Comparison of ENCODE assay signal across 14 cellular contexts in genomic region chr20:63475209-63475608, GRCh38. TPM values are rescaled to one million over a fixed set of nuclear protein-coding genes. Genes with fewer than 3 reads are reported as not detected.
DNase-seq lines count a peak whose midpoint lies in the region; ATAC-seq, FAIRE-seq and TF ChIP-seq lines count a peak whose summit lies in the region.
"Had no signal": no experiment of that assay in that cellular context is flagged by ENCODE, and none has a peak within 500 bp of the region (broad histone marks: within the 10 kb centered on the region; RNA-seq: fewer than 3 reads in every experiment).

No MANE protein-coding gene starts in this region.

- ATAC-seq in HepG2 (peak; percentile 27), right lobe of liver (no peak), GM19452 (IDR thresholded peaks at IDR 0.05; ENCODE audit: unreplicated experiment) (no peak)
- ATAC-seq in stimulated activated effector memory CD8-positive, alpha-beta T cell treated with anti-CD3 and anti-CD28 coated beads, Interleukin-12 subunit alpha, Interleukin-12 subunit beta, amount 100 ng/mL, for 72 hours, result peak; percentile 14

- H3K9me3 Mint-ChIP-seq in stimulated activated effector memory CD8-positive, alpha-beta T cell treated with anti-CD3 and anti-CD28 coated beads, Interleukin-12 subunit alpha, Interleukin-12 subunit beta, amount 100 ng/mL, for 72 hours, result no peaks in the 10 kb centered on the region
- H3K9me3 Mint-ChIP-seq: CD4-positive, CD25-positive, alpha-beta regulatory T cell; central memory CD8-positive, alpha-beta T cell; naive thymus-derived CD8-positive, alpha-beta T cell had no signal

- H3K4me3 Mint-ChIP-seq in stimulated activated effector memory CD8-positive, alpha-beta T cell treated with anti-CD3 and anti-CD28 coated beads, Interleukin-12 subunit alpha, Interleukin-12 subunit beta, amount 100 ng/mL, for 72 hours, result no peak overlapping the region
- H3K4me3 Mint-ChIP-seq: CD4-positive, CD25-positive, alpha-beta regulatory T cell; central memory CD8-positive, alpha-beta T cell had no signal

- no peak overlapping the region for H3K4me2 ChIP-seq in HepG2 (ENCODE audit: low read depth, low read length)

- H3K36me3 Mint-ChIP-seq in stimulated activated effector memory CD8-positive, alpha-beta T cell treated with anti-CD3 and anti-CD28 coated beads, Interleukin-12 subunit alpha, Interleukin-12 subunit beta, amount 100 ng/mL, for 72 hours, result no peaks in the 10 kb centered on the region
- H3K36me3 Mint-ChIP-seq: CD4-positive, CD25-positive, alpha-beta regulatory T cell; naive thymus-derived CD8-positive, alpha-beta T cell had no signal

- TF ChIP-seq POLR2A in HepG2 (IDR thresholded peaks at IDR 0.05; ENCODE audit: insufficient read depth in 1 of 2, low read depth in 2 of 2, low read length in 2 of 2), result no peak
- no peak for TF ChIP-seq POLR2A in right lobe of liver (IDR thresholded peaks at IDR 0.05)

- CTCF ChIA-PET in HepG2 (lab: Yijun Ruan, JAX; ENCODE audit: low intra/inter-chr PET ratio, low total read pairs) (no interaction called here), RWPE1 (lab: Yijun Ruan, JAX) (interaction anchor here (0.5 kb wide), 1 partner anchor 166 kb away, joined by 3 read pairs; no protein-coding TSS in a partner anchor)

- H3K9ac ChIP-seq in HepG2 (ENCODE audit: insufficient read depth, low read depth, low read length), result no peak overlapping the region

- no peak for TF ChIP-seq EP300 in HepG2 (IDR thresholded peaks at IDR 0.05; ENCODE audit: low read depth in 2 of 2, low read length in 2 of 2)
- TF ChIP-seq EP300 in HepG2 (CRISPR knock-in tag; IDR thresholded peaks at IDR 0.05; ENCODE audit: borderline replicate concordance), result no peak

- no peaks in the 10 kb centered on the region for H3K36me3 ChIP-seq in HepG2 (replicated peaks in 1 of 2; ENCODE audit: control insufficient read depth in 1 of 2, insufficient read depth in 2 of 2, low read length in 2 of 2)
- H3K36me3 ChIP-seq in right lobe of liver, result no peaks in the 10 kb centered on the region
- H3K36me3 ChIP-seq in BE2C, result no peaks in the 10 kb centered on the region
- H3K36me3 ChIP-seq: Peyer's patch, thoracic aorta had no signal

- H3K27ac Mint-ChIP-seq in stimulated activated effector memory CD8-positive, alpha-beta T cell treated with anti-CD3 and anti-CD28 coated beads, Interleukin-12 subunit alpha, Interleukin-12 subunit beta, amount 100 ng/mL, for 72 hours, result no peak overlapping the region
- H3K27ac Mint-ChIP-seq: CD4-positive, CD25-positive, alpha-beta regulatory T cell; naive thymus-derived CD8-positive, alpha-beta T cell had no signal

- H3K9me3 ChIP-seq in HepG2 (ENCODE audit: low read length) (no peaks in the 10 kb centered on the region), right lobe of liver (no peaks in the 10 kb centered on the region), BE2C (no peaks in the 10 kb centered on the region)
- H3K9me3 ChIP-seq: Peyer's patch, thoracic aorta had no signal

- POLR2A ChIA-PET in HepG2 (lab: Yijun Ruan, JAX), result no interaction called here
- POLR2A ChIA-PET in RWPE1 (lab: Yijun Ruan, JAX; ENCODE audit: low non-redundant PET), result interaction anchor here (0.7 kb wide), 1 partner anchor 14 kb away, joined by 3 read pairs; no protein-coding TSS in a partner anchor

- DNase-seq in HepG2 (ENCODE audit: low spot score), result no peak
- DNase-seq in right lobe of liver, result no peak
- peak; percentile 62 for DNase-seq in RWPE1 (ENCODE audit: low spot score)
- DNase-seq in fibroblast of villous mesenchyme (ENCODE audit: low read depth), result peak; percentile 31
- DNase-seq in stimulated activated effector memory CD8-positive, alpha-beta T cell treated with anti-CD3 and anti-CD28 coated beads, Interleukin-12 subunit alpha, Interleukin-12 subunit beta, amount 100 ng/mL, for 72 hours (ENCODE audit: low spot score in 2 of 2), result no peak
- no peak for DNase-seq in NCI-H446 treated with DMSO at 0.1 percent for 48 hours (lab: John Stamatoyannopoulos, UW)
- no peak for DNase-seq in BE2C
- DNase-seq: CD4-positive, CD25-positive, alpha-beta regulatory T cell; naive thymus-derived CD8-positive, alpha-beta T cell; NCI-H1417 treated with DMSO at 0.1 percent for 48 hours; Peyer's patch had no signal

- H3K27ac ChIP-seq in HepG2 (ENCODE audit: extremely low read length, insufficient read depth, low read length) (no peak overlapping the region), right lobe of liver (no peak overlapping the region), RWPE1 (no peak overlapping the region)
- H3K27ac ChIP-seq: Peyer's patch, thoracic aorta had no signal

- H4K20me1 ChIP-seq in HepG2 (ENCODE audit: insufficient read depth, low read length), result no peaks in the 10 kb centered on the region; the same call in 1 of the 2 replicates

- in situ Hi-C loops in HepG2 (cut with HindIII; ENCODE audit: extremely low pct_ligation_motif_present, low pct_unique_long_range_greater_than_20kb), result no loop called here

- H3K4me1 ChIP-seq in HepG2 (ENCODE audit: insufficient read depth, low read length), result no peaks in the 10 kb centered on the region
- peaks cover 0 to 4% (median 0%) of the 10 kb centered on the region in 4 donors for H3K4me1 ChIP-seq in right lobe of liver
- peaks cover 6% of the 10 kb centered on the region for H3K4me1 ChIP-seq in BE2C

- H3K4me3 ChIP-seq in HepG2 (replicated peaks in 1 of 3; ENCODE audit: insufficient read depth in 1 of 3, low read depth in 2 of 3, low read length in 3 of 3) (no peak overlapping the region), right lobe of liver (no peak overlapping the region), fibroblast of villous mesenchyme (ENCODE audit: low read depth, low read length) (no peak overlapping the region), BE2C (ENCODE audit: low read depth, low read length) (no peak overlapping the region)
- H3K4me3 ChIP-seq: Peyer's patch, thoracic aorta had no signal

- TF ChIP-seq CTCF in HepG2 (CRISPR knock-in tag; IDR thresholded peaks at IDR 0.05), result no peak
- no peak for TF ChIP-seq CTCF in right lobe of liver (IDR thresholded peaks at IDR 0.05)
- no peak for TF ChIP-seq CTCF in RWPE1 (conservative IDR thresholded peaks at IDR 0.05; ENCODE audit: low read depth)
- TF ChIP-seq CTCF in fibroblast of villous mesenchyme (IDR thresholded peaks at IDR 0.05; ENCODE audit: insufficient read depth, low read depth, low read length), result no peak
- no peak for TF ChIP-seq CTCF in BE2C (IDR thresholded peaks at IDR 0.05; ENCODE audit: low read depth, low read length)

- no peaks in the 10 kb centered on the region for H3K79me2 ChIP-seq in HepG2 (ENCODE audit: insufficient read depth, low read length)

- no peak for TF ChIP-seq RAD21 in HepG2 (CRISPR knock-in tag; IDR thresholded peaks at IDR 0.05)

- no peak for FAIRE-seq in HepG2 (lab: Jason Lieb, UNC)

- no TSS peak for BruUV-seq in HepG2 (replicated peaks; lab: Mats Ljungman, UMichigan)

- WGBS in HepG2 (ENCODE audit: low lambda C conversion rate), result 26% methylated on average over 16 of the region's 16 CpGs
- WGBS in right lobe of liver (ENCODE audit: insufficient coverage, low coverage, low lambda C conversion rate, missing lambda C conversion rate), result 5% methylated on average over 8 of the region's 16 CpGs

- intact Hi-C loops in HepG2 (cut with micrococcal nuclease; ENCODE audit: unreplicated experiment) (no loop called here), right lobe of liver (cut with DNase I) (no loop called here)

- peaks cover 29 to 84% of the 10 kb centered on the region in 2 experiments for H3K27me3 ChIP-seq in HepG2 (ENCODE audit: control insufficient read depth in 1 of 2, insufficient read depth in 2 of 2, low read length in 2 of 2)
- peaks cover 0 to 22% of the 10 kb centered on the region in 2 donors for H3K27me3 ChIP-seq in right lobe of liver
- peaks cover 32% of the 10 kb centered on the region for H3K27me3 ChIP-seq in BE2C

- H2AFZ ChIP-seq in HepG2 (ENCODE audit: low read length), result no peak overlapping the region

- H3K4me1 Mint-ChIP-seq in stimulated activated effector memory CD8-positive, alpha-beta T cell treated with anti-CD3 and anti-CD28 coated beads, Interleukin-12 subunit alpha, Interleukin-12 subunit beta, amount 100 ng/mL, for 72 hours, result peaks cover 10% of the 10 kb centered on the region

RNA-seq across cellular contexts. Expression of gene KCNQ2, which starts 2.8 kb away (rescaled TPM):
- total RNA-seq in HepG2 (2016; rRNA removed; fragmentation: Illumina TruSeq; extraction: Trizol) (not detected in 2 replicates), right lobe of liver (not detected), fibroblast of villous mesenchyme (not detected in 2 replicates)
- total RNA-seq in HepG2 (2016; cell fraction: cytosol; rRNA removed; fragmentation: Illumina TruSeq; extraction: Trizol; ENCODE audit: low read depth), result not detected in 2 replicates
- total RNA-seq in HepG2 (2016; cell fraction: insoluble cytoplasmic fraction; rRNA removed; fragmentation: Illumina TruSeq; extraction: Trizol), result not detected in 2 replicates
- total RNA-seq in HepG2 (2016; cell fraction: membrane; rRNA removed; fragmentation: Illumina TruSeq; extraction: Trizol), result not detected in 2 replicates
- not detected in 2 replicates for total RNA-seq in HepG2 (2016; cell fraction: nucleus; rRNA removed; fragmentation: Illumina TruSeq; extraction: Trizol)
- polyA plus RNA-seq in HepG2 (2011; rRNA removed), result not detected in 2 replicates
- polyA plus RNA-seq in HepG2 (2011; cell fraction: cytosol; rRNA removed), result not detected in 2 replicates
- polyA plus RNA-seq in HepG2 (2011; cell fraction: nucleus; rRNA removed), result 0.03 and 0.10 TPM in 2 replicates
- not detected in 2 replicates for polyA plus RNA-seq in HepG2 (2012)
- not detected in 2 replicates for polyA plus RNA-seq in HepG2 (2016; cell fraction: cytosol; fragmentation: Illumina TruSeq; extraction: Trizol; ENCODE audit: low read depth)
- polyA plus RNA-seq in HepG2 (2016; cell fraction: insoluble cytoplasmic fraction; fragmentation: Illumina TruSeq; extraction: Trizol; ENCODE audit: low read depth), result not detected in 2 replicates
- polyA plus RNA-seq in HepG2 (2016; cell fraction: membrane; fragmentation: Illumina TruSeq; extraction: Trizol; ENCODE audit: low read depth), result not detected in 2 replicates
- polyA plus RNA-seq in HepG2 (2016; cell fraction: nucleus; fragmentation: Illumina TruSeq; extraction: Trizol; ENCODE audit: insufficient read depth, low read depth), result not detected in 2 replicates
- polyA minus RNA-seq in HepG2 (2011; rRNA and poly(A)+ RNA removed; ENCODE audit: low replicate concordance), result 0.02 and 1.2 TPM in 2 replicates
- polyA minus RNA-seq in HepG2 (2011; cell fraction: cytosol; rRNA and poly(A)+ RNA removed), result not detected in 2 replicates
- not detected in 2 replicates for polyA minus RNA-seq in HepG2 (2011; cell fraction: nucleus; rRNA and poly(A)+ RNA removed)
- polyA plus RNA-seq in BE2C (2012; ENCODE audit: insufficient read depth, insufficient read length, low read depth), result 60.1 TPM
- total RNA-seq: Peyer's patch, thoracic aorta had no signal
- polyA plus RNA-seq: naive thymus-derived CD8-positive, alpha-beta T cell had no signal

RNA-seq across cellular contexts. Expression of gene EEF1A2, which starts 23.7 kb away (rescaled TPM):
- total RNA-seq in HepG2 (2016; rRNA removed; fragmentation: Illumina TruSeq; extraction: Trizol) (0.36 and 0.44 TPM in 2 replicates), right lobe of liver (100 to 1,000 TPM in 2 of 6 experiments, 1 to 10 TPM in 1, under 1 TPM in 3; 0.22 to 153 (median 1.0) TPM), fibroblast of villous mesenchyme (under 0.01 and 0.43 TPM in 2 replicates)
- 0.51 TPM in 1 of 2 replicates, not detected in the other for total RNA-seq in HepG2 (2016; cell fraction: cytosol; rRNA removed; fragmentation: Illumina TruSeq; extraction: Trizol; ENCODE audit: low read depth)
- total RNA-seq in HepG2 (2016; cell fraction: insoluble cytoplasmic fraction; rRNA removed; fragmentation: Illumina TruSeq; extraction: Trizol), result 0.18 and 0.37 TPM in 2 replicates
- 0.90 and 1.00 TPM in 2 replicates for total RNA-seq in HepG2 (2016; cell fraction: membrane; rRNA removed; fragmentation: Illumina TruSeq; extraction: Trizol)
- total RNA-seq in HepG2 (2016; cell fraction: nucleus; rRNA removed; fragmentation: Illumina TruSeq; extraction: Trizol), result 0.22 and 0.47 TPM in 2 replicates
- 0.87 and 1.8 TPM in 2 replicates for polyA plus RNA-seq in HepG2 (2011; rRNA removed)
- 1.6 and 1.7 TPM in 2 replicates for polyA plus RNA-seq in HepG2 (2011; cell fraction: cytosol; rRNA removed)
- 2.6 and 2.9 TPM in 2 replicates for polyA plus RNA-seq in HepG2 (2011; cell fraction: nucleus; rRNA removed)
- polyA plus RNA-seq in HepG2 (2012), result 1.0 and 4.0 TPM in 2 replicates
- 0.58 and 0.81 TPM in 2 replicates for polyA plus RNA-seq in HepG2 (2016; cell fraction: cytosol; fragmentation: Illumina TruSeq; extraction: Trizol; ENCODE audit: low read depth)
- polyA plus RNA-seq in HepG2 (2016; cell fraction: insoluble cytoplasmic fraction; fragmentation: Illumina TruSeq; extraction: Trizol; ENCODE audit: low read depth), result 0.54 and 1.5 TPM in 2 replicates
- polyA plus RNA-seq in HepG2 (2016; cell fraction: membrane; fragmentation: Illumina TruSeq; extraction: Trizol; ENCODE audit: low read depth), result 0.81 and 1.1 TPM in 2 replicates
- 1.2 and 1.5 TPM in 2 replicates for polyA plus RNA-seq in HepG2 (2016; cell fraction: nucleus; fragmentation: Illumina TruSeq; extraction: Trizol; ENCODE audit: insufficient read depth, low read depth)
- 1.4 and 21.5 TPM in 2 replicates for polyA minus RNA-seq in HepG2 (2011; rRNA and poly(A)+ RNA removed; ENCODE audit: low replicate concordance)
- 1.1 and 3.3 TPM in 2 replicates for polyA minus RNA-seq in HepG2 (2011; cell fraction: cytosol; rRNA and poly(A)+ RNA removed)
- 0.75 and 1.0 TPM in 2 replicates for polyA minus RNA-seq in HepG2 (2011; cell fraction: nucleus; rRNA and poly(A)+ RNA removed)
- polyA plus RNA-seq in BE2C (2012; ENCODE audit: insufficient read depth, insufficient read length, low read depth), result 3,079 TPM
- polyA plus RNA-seq: naive thymus-derived CD8-positive, alpha-beta T cell had no signal

RNA-seq across cellular contexts. Expression of gene PPDPF, which starts 45.4 kb away (rescaled TPM):
- total RNA-seq in HepG2 (2016; rRNA removed; fragmentation: Illumina TruSeq; extraction: Trizol) (6.0 and 7.0 TPM in 2 replicates), right lobe of liver (10 to 100 TPM; 50.2 to 99.4 (median 76.7) TPM), fibroblast of villous mesenchyme (38.4 and 78.0 TPM in 2 replicates)
- total RNA-seq in HepG2 (2016; cell fraction: cytosol; rRNA removed; fragmentation: Illumina TruSeq; extraction: Trizol; ENCODE audit: low read depth), result 21.9 and 23.8 TPM in 2 replicates
- 4.3 and 5.4 TPM in 2 replicates for total RNA-seq in HepG2 (2016; cell fraction: insoluble cytoplasmic fraction; rRNA removed; fragmentation: Illumina TruSeq; extraction: Trizol)
- 16.4 and 22.5 TPM in 2 replicates for total RNA-seq in HepG2 (2016; cell fraction: membrane; rRNA removed; fragmentation: Illumina TruSeq; extraction: Trizol)
- 5.4 and 6.2 TPM in 2 replicates for total RNA-seq in HepG2 (2016; cell fraction: nucleus; rRNA removed; fragmentation: Illumina TruSeq; extraction: Trizol)
- 1.8 and 2.2 TPM in 2 replicates for polyA plus RNA-seq in HepG2 (2011; rRNA removed)
- polyA plus RNA-seq in HepG2 (2011; cell fraction: cytosol; rRNA removed), result 2.4 and 6.2 TPM in 2 replicates
- polyA plus RNA-seq in HepG2 (2011; cell fraction: nucleus; rRNA removed), result 6.3 and 9.5 TPM in 2 replicates
- polyA plus RNA-seq in HepG2 (2012), result 12.0 and 18.6 TPM in 2 replicates
- 606 and 718 TPM in 2 replicates for polyA plus RNA-seq in HepG2 (2016; cell fraction: cytosol; fragmentation: Illumina TruSeq; extraction: Trizol; ENCODE audit: low read depth)
- polyA plus RNA-seq in HepG2 (2016; cell fraction: insoluble cytoplasmic fraction; fragmentation: Illumina TruSeq; extraction: Trizol; ENCODE audit: low read depth), result 42.4 and 57.7 TPM in 2 replicates
- 288 and 295 TPM in 2 replicates for polyA plus RNA-seq in HepG2 (2016; cell fraction: membrane; fragmentation: Illumina TruSeq; extraction: Trizol; ENCODE audit: low read depth)
- 40.1 and 40.2 TPM in 2 replicates for polyA plus RNA-seq in HepG2 (2016; cell fraction: nucleus; fragmentation: Illumina TruSeq; extraction: Trizol; ENCODE audit: insufficient read depth, low read depth)
- 8.4 and 13.9 TPM in 2 replicates for polyA minus RNA-seq in HepG2 (2011; rRNA and poly(A)+ RNA removed; ENCODE audit: low replicate concordance)
- polyA minus RNA-seq in HepG2 (2011; cell fraction: cytosol; rRNA and poly(A)+ RNA removed), result 15.8 and 39.4 TPM in 2 replicates
- 4.5 and 4.8 TPM in 2 replicates for polyA minus RNA-seq in HepG2 (2011; cell fraction: nucleus; rRNA and poly(A)+ RNA removed)
- polyA plus RNA-seq in BE2C (2012; ENCODE audit: insufficient read depth, insufficient read length, low read depth), result 447 TPM

Comparison
In these comparisons a context has a peak if more than half of its experiments do, and no peak if none do; other contexts are left out.
1. ATAC-seq: peak in HepG2 (single experiment) and stimulated activated effector memory CD8-positive, alpha-beta T cell treated with anti-CD3 and anti-CD28 coated beads, Interleukin-12 subunit alpha, Interleukin-12 subunit beta, amount 100 ng/mL, for 72 hours (single experiment); none in right lobe of liver (0 of 4) and GM19452 (single experiment).
2. DNase-seq: peak in RWPE1 (single experiment) and fibroblast of villous mesenchyme (single experiment); none in HepG2 (single experiment), right lobe of liver (0 of 3), stimulated activated effector memory CD8-positive, alpha-beta T cell treated with anti-CD3 and anti-CD28 coated beads, Interleukin-12 subunit alpha, Interleukin-12 subunit beta, amount 100 ng/mL, for 72 hours (0 of 2), NCI-H446 treated with DMSO at 0.1 percent for 48 hours (single experiment) and BE2C (single experiment).